ENCODE assay signal across 8 cellular contexts in the genomic region with DNA sequence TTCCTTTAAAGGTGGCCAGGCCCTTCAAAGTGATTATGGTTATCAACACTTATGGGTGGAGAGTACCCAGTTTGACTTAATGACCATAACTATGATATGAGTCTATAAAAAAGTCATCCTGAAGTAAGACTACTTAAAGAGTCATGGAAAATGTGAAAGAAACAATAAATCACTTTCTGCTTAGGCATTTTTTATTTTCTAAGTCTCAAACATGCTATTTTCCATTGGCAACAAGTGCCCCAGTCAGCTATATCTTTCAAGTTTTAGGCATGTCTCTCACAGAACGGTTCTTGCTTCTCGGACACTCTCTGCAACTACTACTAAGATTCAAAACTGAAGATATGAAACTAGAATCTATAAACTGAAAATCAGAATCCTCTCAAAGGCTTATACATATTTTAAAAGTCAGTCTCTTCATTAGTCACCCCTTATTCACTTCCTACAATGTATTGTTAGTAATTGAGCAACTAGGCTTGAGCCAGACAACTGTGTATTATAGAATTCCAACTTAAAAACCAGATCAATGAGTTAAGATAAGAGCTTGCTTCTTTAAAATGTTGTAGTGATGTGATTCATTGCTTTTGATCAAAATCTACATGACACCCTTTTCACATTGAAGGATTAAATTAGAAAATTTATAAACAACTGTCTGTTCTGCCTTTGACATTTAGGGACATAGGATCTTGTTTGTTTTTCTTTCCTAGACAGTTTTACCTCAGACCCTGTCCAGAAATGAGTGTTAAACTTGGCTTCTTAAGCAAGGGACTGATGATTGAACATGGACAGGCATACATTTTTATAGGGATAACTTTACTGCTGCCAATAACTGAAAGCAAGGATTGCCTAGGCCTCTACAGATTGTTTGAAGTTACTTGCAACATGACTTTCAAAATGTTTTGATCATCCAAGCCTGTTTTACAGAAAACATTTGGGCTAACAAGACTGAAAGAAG. TPM values are rescaled to one million over a fixed set of nuclear protein-coding genes. Genes with fewer than 3 reads are reported as not detected.
A peak's percentile ranks its signal among the peaks of the same experiment; 100 is the strongest.
DNase-seq lines count a peak whose midpoint lies in the region; ATAC-seq and TF ChIP-seq lines count a peak whose summit lies in the region.

No MANE protein-coding gene starts in this region.

- H3K4me1 ChIP-seq in Loucy (ENCODE audit: insufficient read depth, low read length, poor library complexity, severe bottlenecking) (peaks cover 70% of the 10 kb centered on the region), esophagus muscularis mucosa (peaks cover 24 to 67% (median 63%) of the 10 kb centered on the region in 4 donors), tibial artery (peaks cover 0 to 36% (median 11%) of the 10 kb centered on the region in 4 donors)

- H3K9me3 Mint-ChIP-seq in activated CD8-positive, alpha-beta memory T cell treated with anti-CD3 and anti-CD28 coated beads, Interleukin-2, amount 10 ng/mL, durations not matched to agents 7 days and 5 days (ENCODE audit: low read depth): no peaks in the 10 kb centered on the region

- H3K4me2 ChIP-seq in Loucy (ENCODE audit: low read depth, low read length, poor library complexity, severe bottlenecking): peak overlapping the region; percentile 89

- H3K9ac ChIP-seq in Loucy (ENCODE audit: low read depth, low read length, poor library complexity, severe bottlenecking): peak overlapping the region; percentile 93

- 39% methylated on average over 2 of the region's 2 CpGs for WGBS in esophagus muscularis mucosa

- peaks cover 56% of the 10 kb centered on the region for H3K36me3 Mint-ChIP-seq in activated CD8-positive, alpha-beta memory T cell treated with anti-CD3 and anti-CD28 coated beads, Interleukin-2, amount 10 ng/mL, durations not matched to agents 7 days and 5 days

- no peak for TF ChIP-seq POLR2A in esophagus muscularis mucosa (IDR thresholded peaks at IDR 0.05; ENCODE audit: low read depth)

- no peaks in the 10 kb centered on the region for H3F3A ChIP-seq in Loucy (ENCODE audit: low read depth)

- no peak for TF ChIP-seq CTCF in Loucy (conservative IDR thresholded peaks at IDR 0.05; ENCODE audit: low read length)
- no peak for TF ChIP-seq CTCF in esophagus muscularis mucosa (IDR thresholded peaks at IDR 0.05)
- TF ChIP-seq CTCF in tibial artery (IDR thresholded peaks at IDR 0.05): no peak
- TF ChIP-seq CTCF in GM13976 (IDR thresholded peaks at IDR 0.05; ENCODE audit: borderline replicate concordance, control extremely low read depth, extremely low read depth, insufficient read depth, missing control alignments): no peak

- in situ Hi-C loops in GM13976 (cut with MboI; ENCODE audit: low sequenced_read_pairs, unreplicated experiment): no loop called here

- H3K27me3 ChIP-seq in Loucy (ENCODE audit: insufficient read depth, low read length, poor library complexity, severe bottlenecking): peaks cover 5% of the 10 kb centered on the region
- no peaks in the 10 kb centered on the region for H3K27me3 ChIP-seq in esophagus muscularis mucosa
- H3K27me3 ChIP-seq in tibial artery: no peaks in the 10 kb centered on the region

- peak overlapping the region; percentile 95 for H3K4me3 Mint-ChIP-seq in activated CD8-positive, alpha-beta memory T cell treated with anti-CD3 and anti-CD28 coated beads, Interleukin-2, amount 10 ng/mL, durations not matched to agents 7 days and 5 days

- peaks cover 34% of the 10 kb centered on the region for H4K20me1 ChIP-seq in Loucy (ENCODE audit: insufficient read depth, low read length, poor library complexity, severe bottlenecking)

- no peak for ATAC-seq in activated CD8-positive, alpha-beta memory T cell treated with anti-CD3 and anti-CD28 coated beads, Interleukin-2, amount 10 ng/mL, durations not matched to agents 7 days and 5 days
- ATAC-seq in HG03469 (IDR thresholded peaks at IDR 0.05; ENCODE audit: unreplicated experiment): no peak

- TF ChIP-seq EP300 in esophagus muscularis mucosa (IDR thresholded peaks at IDR 0.05): no peak

- H3K27ac Mint-ChIP-seq in activated CD8-positive, alpha-beta memory T cell treated with anti-CD3 and anti-CD28 coated beads, Interleukin-2, amount 10 ng/mL, durations not matched to agents 7 days and 5 days: peak overlapping the region; percentile 62

- peaks cover 100% of the 10 kb centered on the region for H3K79me2 ChIP-seq in Loucy (ENCODE audit: insufficient read depth, low read length)

- peak overlapping the region; percentile 78 for H3K4me3 ChIP-seq in Loucy (ENCODE audit: low read length, poor library complexity, severe bottlenecking)
- H3K4me3 ChIP-seq in esophagus muscularis mucosa: peak overlapping the region; percentile 81 to 94 (median 90)
- peak overlapping the region; percentile 88 to 94 for H3K4me3 ChIP-seq in tibial artery

- H3K9me2 ChIP-seq in Loucy (replicated peaks; ENCODE audit: low read depth, low read length): no peaks in the 10 kb centered on the region

- DNase-seq in activated CD8-positive, alpha-beta memory T cell treated with anti-CD3 and anti-CD28 coated beads, Interleukin-2, amount 10 ng/mL, durations not matched to agents 7 days and 5 days: no peak
- DNase-seq in activated CD8-positive, alpha-beta memory T cell treated with anti-CD3 and anti-CD28 coated beads for 24 hours: no peak
- DNase-seq in esophagus muscularis mucosa (ENCODE audit: extremely low spot score): no peak
- DNase-seq in tibial artery: no peak
- DNase-seq in GM13976 (ENCODE audit: low spot score): no peak
- DNase-seq in hippocampal formation (lab: John Stamatoyannopoulos, UW): no peak

- peaks cover 61% of the 10 kb centered on the region for H3K4me1 Mint-ChIP-seq in activated CD8-positive, alpha-beta memory T cell treated with anti-CD3 and anti-CD28 coated beads, Interleukin-2, amount 10 ng/mL, durations not matched to agents 7 days and 5 days

- intact Hi-C loops in esophagus muscularis mucosa (cut with DNase I) (loop anchor here (5.0 kb wide), 2 partner anchors 112 to 1128 kb away; no protein-coding TSS in a partner anchor), tibial artery (cut with DNase I; ENCODE audit: low total_unique reads) (loop anchor here (10.0 kb wide), 1 partner anchor 115 kb away; no protein-coding TSS in a partner anchor)

- H3K27me3 Mint-ChIP-seq in activated CD8-positive, alpha-beta memory T cell treated with anti-CD3 and anti-CD28 coated beads, Interleukin-2, amount 10 ng/mL, durations not matched to agents 7 days and 5 days: no peaks in the 10 kb centered on the region

- no peaks in the 10 kb centered on the region for H3K9me3 ChIP-seq in Loucy (ENCODE audit: insufficient read depth, low read depth, low read length)
- H3K9me3 ChIP-seq in esophagus muscularis mucosa: no peaks in the 10 kb centered on the region
- no peaks in the 10 kb centered on the region for H3K9me3 ChIP-seq in tibial artery

- H3K36me3 ChIP-seq in Loucy (ENCODE audit: insufficient read depth, low read length) (peaks cover 21% of the 10 kb centered on the region; the same call in 1 of the 2 replicates), esophagus muscularis mucosa (peaks cover 13 to 43% (median 39%) of the 10 kb centered on the region in 4 donors), tibial artery (peaks cover 11 to 26% (median 25%) of the 10 kb centered on the region in 3 donors)

- no peak overlapping the region for H2AFZ ChIP-seq in Loucy (ENCODE audit: low read length)

- CTCF ChIA-PET in activated CD8-positive, alpha-beta memory T cell treated with anti-CD3 and anti-CD28 coated beads, Interleukin-2, amount 10 ng/mL, durations not matched to agents 7 days and 5 days (lab: Charles Lee): interaction anchor here (1.2 to 1.3 kb wide), 2 partner anchors 10 to 55 kb away, joined by 3 to 4 read pairs; no protein-coding TSS in a partner anchor

- H3K27ac ChIP-seq in esophagus muscularis mucosa (replicated peaks in 1 of 4): peak overlapping the region; percentile 92 to 95 (median 95)
- peak overlapping the region; percentile 10 to 88 for H3K27ac ChIP-seq in tibial artery

RNA-seq across cellular contexts. Expression of gene ANTXR2, which starts 2.9 kb away (rescaled TPM):
- total RNA-seq in activated CD8-positive, alpha-beta memory T cell treated with anti-CD3 and anti-CD28 coated beads, Interleukin-2, amount 10 ng/mL, durations not matched to agents 7 days and 5 days: 10 to 100 TPM; 52.0 to 55.0 TPM
- total RNA-seq in esophagus muscularis mucosa: 100 to 1,000 TPM; 319 to 518 (median 329) TPM

Comparison
In these comparisons a context has a peak if more than half of its experiments do, and no peak if none do; other contexts are left out.
1. RNA of gene ANTXR2, which starts 2.9 kb away (total RNA-seq): 319 to 518 TPM in esophagus muscularis mucosa; 52.0 to 55.0 TPM in activated CD8-positive, alpha-beta memory T cell treated with anti-CD3 and anti-CD28 coated beads, Interleukin-2, amount 10 ng/mL, durations not matched to agents 7 days and 5 days; every median in the first group is over 4 times any median in the second.
2. Peak in every context shown above with its lines, with median percentiles within 50 percentile points of each other: H3K4me3 ChIP-seq.